Comparison of ENCODE assay signal across 24 cellular contexts in the genomic region with DNA sequence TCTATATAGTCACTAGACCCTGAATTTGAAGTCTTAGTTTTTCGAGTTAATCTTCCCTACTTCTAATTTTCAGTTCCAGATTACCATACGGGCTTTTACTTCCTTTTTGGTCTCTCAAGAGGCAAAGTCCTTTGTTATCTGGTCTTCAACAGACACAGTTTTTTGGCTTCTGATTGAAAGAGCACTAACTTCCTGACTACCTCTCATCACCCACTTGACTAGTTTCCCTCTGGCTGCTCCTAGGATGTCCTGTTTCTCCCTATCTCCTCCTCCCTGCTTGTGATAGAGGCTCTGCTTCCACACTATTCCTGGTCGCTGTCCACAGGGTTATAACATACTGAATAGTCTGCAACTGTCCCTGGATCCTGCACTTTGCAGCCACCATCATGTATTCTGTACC.
"Had no signal": no experiment of that assay in that cellular context is flagged by ENCODE, and none has a peak within 500 bp of the region (broad histone marks: within the 10 kb centered on the region; RNA-seq: fewer than 3 reads in every experiment).

No MANE protein-coding gene starts in this region.

- DNase-seq: activated CD4-positive, alpha-beta T cell treated with anti-CD3 and anti-CD28 coated beads for 48 hours; activated CD4-positive, alpha-beta T cell treated with anti-CD3 and anti-CD28 coated beads, Interleukin-2, amount 50 U/mL, for 4 hours; activated CD4-positive, CD25-positive, alpha-beta regulatory T cell treated with anti-CD3 and anti-CD28 coated beads, Interleukin-2, amount 50 U/mL, for 72 hours; activated CD8-positive, alpha-beta memory T cell treated with anti-CD3 and anti-CD28 coated beads, Interleukin-2, amount 50 U/mL, for 48 hours; activated CD8-positive, alpha-beta T cell treated with anti-CD3 and anti-CD28 coated beads, Interleukin-2, amount 10 ng/mL, durations not matched to agents 7 days and 5 days; activated naive CD4-positive, alpha-beta T cell treated with anti-CD3 and anti-CD28 coated beads, Interleukin-2, amount 50 U/mL, for 16 hours; activated naive CD8-positive, alpha-beta T cell treated with anti-CD3 and anti-CD28 coated beads, Interleukin-2, amount 50 U/mL, for 24 hours; activated T-cell treated with anti-CD3 and anti-CD28 coated beads, Interleukin-2, amount 50 U/mL, for 1 hour; amniotic stem cell; KG1; NCI-H1092 treated with DMSO at 0.1 percent for 48 hours; NCI-H1417 treated with DMSO at 0.1 percent for 48 hours; NCI-H1694 treated with DMSO at 0.1 percent for 48 hours; NCI-H2029 treated with DMSO at 0.1 percent for 48 hours; NCI-H345; NCI-H510A; NCI-H69; RPMI8226; SJCRH30; SK-N-SH had no signal

- H3K27me3 Mint-ChIP-seq: activated naive CD8-positive, alpha-beta T cell treated with anti-CD3 and anti-CD28 coated beads, Interleukin-2, amount 50 U/mL, for 24 hours; brain; central memory CD8-positive, alpha-beta T cell had no signal

- H3K4me1 Mint-ChIP-seq: activated naive CD8-positive, alpha-beta T cell treated with anti-CD3 and anti-CD28 coated beads, Interleukin-2, amount 50 U/mL, for 24 hours; brain; central memory CD8-positive, alpha-beta T cell had no signal

- H3K27ac ChIP-seq: ascending aorta, SJCRH30 had no signal

- H3K27ac Mint-ChIP-seq: activated CD8-positive, alpha-beta T cell treated with anti-CD3 and anti-CD28 coated beads, Interleukin-2, amount 10 ng/mL, durations not matched to agents 7 days and 5 days; activated naive CD8-positive, alpha-beta T cell treated with anti-CD3 and anti-CD28 coated beads, Interleukin-2, amount 50 U/mL, for 24 hours; brain had no signal

- H3K4me1 ChIP-seq: ascending aorta had no signal

- H3K36me3 ChIP-seq: ascending aorta, SJCRH30 had no signal

- ATAC-seq: activated CD8-positive, alpha-beta T cell treated with anti-CD3 and anti-CD28 coated beads, Interleukin-2, amount 10 ng/mL, durations not matched to agents 7 days and 5 days; activated naive CD8-positive, alpha-beta T cell treated with anti-CD3 and anti-CD28 coated beads, Interleukin-2, amount 50 U/mL, for 24 hours; Right ventricle myocardium inferior had no signal

- H3K36me3 Mint-ChIP-seq: brain had no signal

- H3K9me3 ChIP-seq: ascending aorta, SJCRH30, SK-N-SH had no signal

- H3K27me3 ChIP-seq: ascending aorta, SJCRH30 had no signal

- H3K9me3 Mint-ChIP-seq: activated naive CD8-positive, alpha-beta T cell treated with anti-CD3 and anti-CD28 coated beads, Interleukin-2, amount 50 U/mL, for 24 hours; central memory CD8-positive, alpha-beta T cell had no signal

- H3K4me3 ChIP-seq: ascending aorta, SJCRH30 had no signal

- H3K4me3 Mint-ChIP-seq: activated CD8-positive, alpha-beta T cell treated with anti-CD3 and anti-CD28 coated beads, Interleukin-2, amount 10 ng/mL, durations not matched to agents 7 days and 5 days; activated naive CD8-positive, alpha-beta T cell treated with anti-CD3 and anti-CD28 coated beads, Interleukin-2, amount 50 U/mL, for 24 hours; brain; central memory CD8-positive, alpha-beta T cell had no signal
